In the genomic region with DNA sequence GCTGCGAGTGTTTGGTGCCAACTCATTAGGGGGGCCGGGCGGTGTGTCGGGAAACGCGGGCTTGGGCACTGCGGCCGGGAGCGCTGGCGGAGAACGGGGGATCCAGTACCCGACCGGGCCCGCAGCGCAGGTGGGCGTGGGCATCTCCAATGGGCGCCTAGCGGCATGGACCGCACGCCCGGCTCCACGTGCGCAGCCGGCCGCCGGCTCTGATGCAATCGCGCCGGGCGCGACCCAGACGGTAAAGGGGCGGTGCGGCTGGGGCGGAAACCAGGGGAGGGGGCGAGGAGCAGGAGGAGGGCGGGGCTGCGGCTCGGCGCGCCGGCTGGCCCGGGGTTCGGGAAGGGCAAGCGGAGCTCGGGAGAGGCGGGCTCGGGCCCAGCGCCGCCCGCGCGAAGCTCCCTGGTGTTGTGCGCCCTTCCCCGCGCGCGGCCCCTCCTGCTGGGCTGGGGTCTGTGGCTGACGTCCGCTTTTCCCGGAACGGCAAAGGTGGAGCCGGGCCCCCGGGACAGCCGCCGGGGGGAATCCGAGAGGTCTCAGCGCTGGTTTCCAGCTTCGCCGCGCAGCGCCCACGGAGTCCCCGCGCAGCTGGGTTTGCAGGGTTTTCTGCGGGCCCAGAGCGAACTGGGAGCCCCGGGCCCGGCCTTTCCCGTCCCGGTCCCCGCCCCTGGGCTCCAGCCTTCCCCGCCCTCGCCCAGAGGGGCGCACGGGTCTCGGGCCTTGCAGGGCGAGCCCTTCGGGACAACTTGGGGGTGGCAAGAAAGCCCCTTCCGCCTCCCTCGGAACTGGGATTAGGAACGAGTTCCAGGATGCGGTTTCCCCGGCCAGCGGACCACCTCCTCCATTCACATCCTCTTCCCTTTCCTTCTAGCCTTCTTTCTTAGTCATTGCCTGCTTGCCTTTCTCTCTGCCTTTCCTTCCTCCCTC, we compare ENCODE assay signal across 1 cellular context.
TF ChIP-seq lines count a peak whose summit lies in the region.

No MANE protein-coding gene starts in this region.

TF ChIP-seq in WTC11, 78 proteins besides CTCF, POLR2A, EP300 and RAD21 (continued from another document and continues in another):
- TF ChIP-seq, protein P1, sequence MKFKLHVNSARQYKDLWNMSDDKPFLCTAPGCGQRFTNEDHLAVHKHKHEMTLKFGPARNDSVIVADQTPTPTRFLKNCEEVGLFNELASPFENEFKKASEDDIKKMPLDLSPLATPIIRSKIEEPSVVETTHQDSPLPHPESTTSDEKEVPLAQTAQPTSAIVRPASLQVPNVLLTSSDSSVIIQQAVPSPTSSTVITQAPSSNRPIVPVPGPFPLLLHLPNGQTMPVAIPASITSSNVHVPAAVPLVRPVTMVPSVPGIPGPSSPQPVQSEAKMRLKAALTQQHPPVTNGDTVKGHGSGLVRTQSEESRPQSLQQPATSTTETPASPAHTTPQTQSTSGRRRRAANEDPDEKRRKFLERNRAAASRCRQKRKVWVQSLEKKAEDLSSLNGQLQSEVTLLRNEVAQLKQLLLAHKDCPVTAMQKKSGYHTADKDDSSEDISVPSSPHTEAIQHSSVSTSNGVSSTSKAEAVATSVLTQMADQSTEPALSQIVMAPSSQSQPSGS (CRISPR knock-in tag; IDR thresholded peaks at IDR 0.05; ENCODE audit: borderline replicate concordance, low read depth), result no peak
- TF ChIP-seq IRF2 (CRISPR knock-in tag; IDR thresholded peaks at IDR 0.05; ENCODE audit: borderline replicate concordance, low read depth) (no peak), ELF4 (CRISPR knock-in tag; IDR thresholded peaks at IDR 0.05; ENCODE audit: low read depth) (0 out of 2 replicates have a peak, but pooled peaks have one; percentile 23), JUN (CRISPR knock-in tag; IDR thresholded peaks at IDR 0.05) (no peak), SMAD4 (CRISPR knock-in tag; IDR thresholded peaks at IDR 0.05) (no peak; the same call in 1 of the 2 replicates), NFYB (CRISPR knock-in tag; conservative IDR thresholded peaks at IDR 0.05; ENCODE audit: low read depth) (no peak), TP53 (CRISPR knock-in tag; IDR thresholded peaks at IDR 0.05) (no peak), RELA (CRISPR knock-in tag; IDR thresholded peaks at IDR 0.05; ENCODE audit: borderline replicate concordance) (no peak; the same call in 1 of the 2 replicates), KAT7 (CRISPR knock-in tag; IDR thresholded peaks at IDR 0.05; ENCODE audit: borderline replicate concordance) (no peak), NR3C1 (CRISPR knock-in tag; conservative IDR thresholded peaks at IDR 0.05; ENCODE audit: low read depth) (no peak), RORB (CRISPR knock-in tag; IDR thresholded peaks at IDR 0.05) (no peak), NFE2L1 (CRISPR knock-in tag; IDR thresholded peaks at IDR 0.05) (peak; percentile 68; the same call in 1 of the 2 replicates), ZNF121 (CRISPR knock-in tag; IDR thresholded peaks at IDR 0.05) (no peak), ZNF219 (CRISPR knock-in tag; IDR thresholded peaks at IDR 0.05; ENCODE audit: borderline replicate concordance) (no peak), NR2C2 (CRISPR knock-in tag; IDR thresholded peaks at IDR 0.05) (no peak), TEAD4 (CRISPR knock-in tag; IDR thresholded peaks at IDR 0.05) (no peak), ZNF416 (CRISPR knock-in tag; IDR thresholded peaks at IDR 0.05) (no peak), NFATC4 (CRISPR knock-in tag; IDR thresholded peaks at IDR 0.05) (no peak), EMX1 (CRISPR knock-in tag; IDR thresholded peaks at IDR 0.05) (no peak), ZNF396 (CRISPR knock-in tag; IDR thresholded peaks at IDR 0.05; ENCODE audit: borderline replicate concordance) (no peak), CBFB (CRISPR knock-in tag; IDR thresholded peaks at IDR 0.05; ENCODE audit: low read depth) (0 out of 2 replicates have a peak, but pooled peaks have one; percentile 83), FOXJ3 (CRISPR knock-in tag; IDR thresholded peaks at IDR 0.05; ENCODE audit: borderline replicate concordance) (no peak), MXD4 (CRISPR knock-in tag; IDR thresholded peaks at IDR 0.05; ENCODE audit: borderline replicate concordance) (no peak), GRHL2 (CRISPR knock-in tag; IDR thresholded peaks at IDR 0.05; ENCODE audit: insufficient replicate concordance, severe bottlenecking) (no peak), TEAD1 (CRISPR knock-in tag; IDR thresholded peaks at IDR 0.05) (peak; percentile 71; the same call in 1 of the 2 replicates)
- TF ChIP-seq, protein P2, sequence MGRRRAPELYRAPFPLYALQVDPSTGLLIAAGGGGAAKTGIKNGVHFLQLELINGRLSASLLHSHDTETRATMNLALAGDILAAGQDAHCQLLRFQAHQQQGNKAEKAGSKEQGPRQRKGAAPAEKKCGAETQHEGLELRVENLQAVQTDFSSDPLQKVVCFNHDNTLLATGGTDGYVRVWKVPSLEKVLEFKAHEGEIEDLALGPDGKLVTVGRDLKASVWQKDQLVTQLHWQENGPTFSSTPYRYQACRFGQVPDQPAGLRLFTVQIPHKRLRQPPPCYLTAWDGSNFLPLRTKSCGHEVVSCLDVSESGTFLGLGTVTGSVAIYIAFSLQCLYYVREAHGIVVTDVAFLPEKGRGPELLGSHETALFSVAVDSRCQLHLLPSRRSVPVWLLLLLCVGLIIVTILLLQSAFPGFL (CRISPR knock-in tag; IDR thresholded peaks at IDR 0.05; ENCODE audit: borderline replicate concordance), result no peak
- TF ChIP-seq, protein P3, sequence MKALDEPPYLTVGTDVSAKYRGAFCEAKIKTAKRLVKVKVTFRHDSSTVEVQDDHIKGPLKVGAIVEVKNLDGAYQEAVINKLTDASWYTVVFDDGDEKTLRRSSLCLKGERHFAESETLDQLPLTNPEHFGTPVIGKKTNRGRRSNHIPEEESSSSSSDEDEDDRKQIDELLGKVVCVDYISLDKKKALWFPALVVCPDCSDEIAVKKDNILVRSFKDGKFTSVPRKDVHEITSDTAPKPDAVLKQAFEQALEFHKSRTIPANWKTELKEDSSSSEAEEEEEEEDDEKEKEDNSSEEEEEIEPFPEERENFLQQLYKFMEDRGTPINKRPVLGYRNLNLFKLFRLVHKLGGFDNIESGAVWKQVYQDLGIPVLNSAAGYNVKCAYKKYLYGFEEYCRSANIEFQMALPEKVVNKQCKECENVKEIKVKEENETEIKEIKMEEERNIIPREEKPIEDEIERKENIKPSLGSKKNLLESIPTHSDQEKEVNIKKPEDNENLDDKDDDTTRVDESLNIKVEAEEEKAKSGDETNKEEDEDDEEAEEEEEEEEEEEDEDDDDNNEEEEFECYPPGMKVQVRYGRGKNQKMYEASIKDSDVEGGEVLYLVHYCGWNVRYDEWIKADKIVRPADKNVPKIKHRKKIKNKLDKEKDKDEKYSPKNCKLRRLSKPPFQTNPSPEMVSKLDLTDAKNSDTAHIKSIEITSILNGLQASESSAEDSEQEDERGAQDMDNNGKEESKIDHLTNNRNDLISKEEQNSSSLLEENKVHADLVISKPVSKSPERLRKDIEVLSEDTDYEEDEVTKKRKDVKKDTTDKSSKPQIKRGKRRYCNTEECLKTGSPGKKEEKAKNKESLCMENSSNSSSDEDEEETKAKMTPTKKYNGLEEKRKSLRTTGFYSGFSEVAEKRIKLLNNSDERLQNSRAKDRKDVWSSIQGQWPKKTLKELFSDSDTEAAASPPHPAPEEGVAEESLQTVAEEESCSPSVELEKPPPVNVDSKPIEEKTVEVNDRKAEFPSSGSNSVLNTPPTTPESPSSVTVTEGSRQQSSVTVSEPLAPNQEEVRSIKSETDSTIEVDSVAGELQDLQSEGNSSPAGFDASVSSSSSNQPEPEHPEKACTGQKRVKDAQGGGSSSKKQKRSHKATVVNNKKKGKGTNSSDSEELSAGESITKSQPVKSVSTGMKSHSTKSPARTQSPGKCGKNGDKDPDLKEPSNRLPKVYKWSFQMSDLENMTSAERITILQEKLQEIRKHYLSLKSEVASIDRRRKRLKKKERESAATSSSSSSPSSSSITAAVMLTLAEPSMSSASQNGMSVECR (CRISPR knock-in tag; IDR thresholded peaks at IDR 0.05; ENCODE audit: borderline replicate concordance), result peak; percentile 67; the same call in 1 of the 2 replicates
- TF ChIP-seq, protein P4, sequence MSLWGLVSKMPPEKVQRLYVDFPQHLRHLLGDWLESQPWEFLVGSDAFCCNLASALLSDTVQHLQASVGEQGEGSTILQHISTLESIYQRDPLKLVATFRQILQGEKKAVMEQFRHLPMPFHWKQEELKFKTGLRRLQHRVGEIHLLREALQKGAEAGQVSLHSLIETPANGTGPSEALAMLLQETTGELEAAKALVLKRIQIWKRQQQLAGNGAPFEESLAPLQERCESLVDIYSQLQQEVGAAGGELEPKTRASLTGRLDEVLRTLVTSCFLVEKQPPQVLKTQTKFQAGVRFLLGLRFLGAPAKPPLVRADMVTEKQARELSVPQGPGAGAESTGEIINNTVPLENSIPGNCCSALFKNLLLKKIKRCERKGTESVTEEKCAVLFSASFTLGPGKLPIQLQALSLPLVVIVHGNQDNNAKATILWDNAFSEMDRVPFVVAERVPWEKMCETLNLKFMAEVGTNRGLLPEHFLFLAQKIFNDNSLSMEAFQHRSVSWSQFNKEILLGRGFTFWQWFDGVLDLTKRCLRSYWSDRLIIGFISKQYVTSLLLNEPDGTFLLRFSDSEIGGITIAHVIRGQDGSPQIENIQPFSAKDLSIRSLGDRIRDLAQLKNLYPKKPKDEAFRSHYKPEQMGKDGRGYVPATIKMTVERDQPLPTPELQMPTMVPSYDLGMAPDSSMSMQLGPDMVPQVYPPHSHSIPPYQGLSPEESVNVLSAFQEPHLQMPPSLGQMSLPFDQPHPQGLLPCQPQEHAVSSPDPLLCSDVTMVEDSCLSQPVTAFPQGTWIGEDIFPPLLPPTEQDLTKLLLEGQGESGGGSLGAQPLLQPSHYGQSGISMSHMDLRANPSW (CRISPR knock-in tag; conservative IDR thresholded peaks at IDR 0.05; ENCODE audit: low read depth), result no peak
- TF ChIP-seq, protein P5, sequence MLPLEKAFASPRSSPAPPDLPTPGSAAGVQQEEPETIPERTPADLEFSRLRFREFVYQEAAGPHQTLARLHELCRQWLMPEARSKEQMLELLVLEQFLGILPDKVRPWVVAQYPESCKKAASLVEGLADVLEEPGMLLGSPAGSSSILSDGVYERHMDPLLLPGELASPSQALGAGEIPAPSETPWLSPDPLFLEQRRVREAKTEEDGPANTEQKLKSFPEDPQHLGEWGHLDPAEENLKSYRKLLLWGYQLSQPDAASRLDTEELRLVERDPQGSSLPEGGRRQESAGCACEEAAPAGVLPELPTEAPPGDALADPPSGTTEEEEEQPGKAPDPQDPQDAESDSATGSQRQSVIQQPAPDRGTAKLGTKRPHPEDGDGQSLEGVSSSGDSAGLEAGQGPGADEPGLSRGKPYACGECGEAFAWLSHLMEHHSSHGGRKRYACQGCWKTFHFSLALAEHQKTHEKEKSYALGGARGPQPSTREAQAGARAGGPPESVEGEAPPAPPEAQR (CRISPR knock-in tag; IDR thresholded peaks at IDR 0.05), result no peak
- TF ChIP-seq, protein P6, sequence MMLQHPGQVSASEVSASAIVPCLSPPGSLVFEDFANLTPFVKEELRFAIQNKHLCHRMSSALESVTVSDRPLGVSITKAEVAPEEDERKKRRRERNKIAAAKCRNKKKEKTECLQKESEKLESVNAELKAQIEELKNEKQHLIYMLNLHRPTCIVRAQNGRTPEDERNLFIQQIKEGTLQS (CRISPR knock-in tag; conservative IDR thresholded peaks at IDR 0.05), result peak; percentile 97
- TF ChIP-seq, protein P7, sequence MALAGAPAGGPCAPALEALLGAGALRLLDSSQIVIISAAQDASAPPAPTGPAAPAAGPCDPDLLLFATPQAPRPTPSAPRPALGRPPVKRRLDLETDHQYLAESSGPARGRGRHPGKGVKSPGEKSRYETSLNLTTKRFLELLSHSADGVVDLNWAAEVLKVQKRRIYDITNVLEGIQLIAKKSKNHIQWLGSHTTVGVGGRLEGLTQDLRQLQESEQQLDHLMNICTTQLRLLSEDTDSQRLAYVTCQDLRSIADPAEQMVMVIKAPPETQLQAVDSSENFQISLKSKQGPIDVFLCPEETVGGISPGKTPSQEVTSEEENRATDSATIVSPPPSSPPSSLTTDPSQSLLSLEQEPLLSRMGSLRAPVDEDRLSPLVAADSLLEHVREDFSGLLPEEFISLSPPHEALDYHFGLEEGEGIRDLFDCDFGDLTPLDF (CRISPR knock-in tag; IDR thresholded peaks at IDR 0.05), result 0 out of 2 replicates have a peak, but pooled peaks have one; percentile 26
- TF ChIP-seq, protein P8, sequence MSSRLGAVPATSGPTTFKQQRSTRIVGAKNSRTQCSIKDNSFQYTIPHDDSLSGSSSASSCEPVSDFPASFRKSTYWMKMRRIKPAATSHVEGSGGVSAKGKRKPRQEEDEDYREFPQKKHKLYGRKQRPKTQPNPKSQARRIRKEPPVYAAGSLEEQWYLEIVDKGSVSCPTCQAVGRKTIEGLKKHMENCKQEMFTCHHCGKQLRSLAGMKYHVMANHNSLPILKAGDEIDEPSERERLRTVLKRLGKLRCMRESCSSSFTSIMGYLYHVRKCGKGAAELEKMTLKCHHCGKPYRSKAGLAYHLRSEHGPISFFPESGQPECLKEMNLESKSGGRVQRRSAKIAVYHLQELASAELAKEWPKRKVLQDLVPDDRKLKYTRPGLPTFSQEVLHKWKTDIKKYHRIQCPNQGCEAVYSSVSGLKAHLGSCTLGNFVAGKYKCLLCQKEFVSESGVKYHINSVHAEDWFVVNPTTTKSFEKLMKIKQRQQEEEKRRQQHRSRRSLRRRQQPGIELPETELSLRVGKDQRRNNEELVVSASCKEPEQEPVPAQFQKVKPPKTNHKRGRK (CRISPR knock-in tag; IDR thresholded peaks at IDR 0.05; ENCODE audit: borderline replicate concordance), result no peak
- TF ChIP-seq, protein P9, sequence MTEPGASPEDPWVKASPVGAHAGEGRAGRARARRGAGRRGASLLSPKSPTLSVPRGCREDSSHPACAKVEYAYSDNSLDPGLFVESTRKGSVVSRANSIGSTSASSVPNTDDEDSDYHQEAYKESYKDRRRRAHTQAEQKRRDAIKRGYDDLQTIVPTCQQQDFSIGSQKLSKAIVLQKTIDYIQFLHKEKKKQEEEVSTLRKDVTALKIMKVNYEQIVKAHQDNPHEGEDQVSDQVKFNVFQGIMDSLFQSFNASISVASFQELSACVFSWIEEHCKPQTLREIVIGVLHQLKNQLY (CRISPR knock-in tag; IDR thresholded peaks at IDR 0.05), result no peak
- TF ChIP-seq, protein P10, sequence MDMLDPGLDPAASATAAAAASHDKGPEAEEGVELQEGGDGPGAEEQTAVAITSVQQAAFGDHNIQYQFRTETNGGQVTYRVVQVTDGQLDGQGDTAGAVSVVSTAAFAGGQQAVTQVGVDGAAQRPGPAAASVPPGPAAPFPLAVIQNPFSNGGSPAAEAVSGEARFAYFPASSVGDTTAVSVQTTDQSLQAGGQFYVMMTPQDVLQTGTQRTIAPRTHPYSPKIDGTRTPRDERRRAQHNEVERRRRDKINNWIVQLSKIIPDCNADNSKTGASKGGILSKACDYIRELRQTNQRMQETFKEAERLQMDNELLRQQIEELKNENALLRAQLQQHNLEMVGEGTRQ (CRISPR knock-in tag; IDR thresholded peaks at IDR 0.05), result peak; percentile 73
- TF ChIP-seq, protein P11, sequence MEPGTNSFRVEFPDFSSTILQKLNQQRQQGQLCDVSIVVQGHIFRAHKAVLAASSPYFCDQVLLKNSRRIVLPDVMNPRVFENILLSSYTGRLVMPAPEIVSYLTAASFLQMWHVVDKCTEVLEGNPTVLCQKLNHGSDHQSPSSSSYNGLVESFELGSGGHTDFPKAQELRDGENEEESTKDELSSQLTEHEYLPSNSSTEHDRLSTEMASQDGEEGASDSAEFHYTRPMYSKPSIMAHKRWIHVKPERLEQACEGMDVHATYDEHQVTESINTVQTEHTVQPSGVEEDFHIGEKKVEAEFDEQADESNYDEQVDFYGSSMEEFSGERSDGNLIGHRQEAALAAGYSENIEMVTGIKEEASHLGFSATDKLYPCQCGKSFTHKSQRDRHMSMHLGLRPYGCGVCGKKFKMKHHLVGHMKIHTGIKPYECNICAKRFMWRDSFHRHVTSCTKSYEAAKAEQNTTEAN (CRISPR knock-in tag; IDR thresholded peaks at IDR 0.05), result 0 out of 2 replicates have a peak, but pooled peaks have one; percentile 40
- TF ChIP-seq, protein P12, sequence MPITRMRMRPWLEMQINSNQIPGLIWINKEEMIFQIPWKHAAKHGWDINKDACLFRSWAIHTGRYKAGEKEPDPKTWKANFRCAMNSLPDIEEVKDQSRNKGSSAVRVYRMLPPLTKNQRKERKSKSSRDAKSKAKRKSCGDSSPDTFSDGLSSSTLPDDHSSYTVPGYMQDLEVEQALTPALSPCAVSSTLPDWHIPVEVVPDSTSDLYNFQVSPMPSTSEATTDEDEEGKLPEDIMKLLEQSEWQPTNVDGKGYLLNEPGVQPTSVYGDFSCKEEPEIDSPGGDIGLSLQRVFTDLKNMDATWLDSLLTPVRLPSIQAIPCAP (CRISPR knock-in tag; IDR thresholded peaks at IDR 0.05), result no peak
